Comparison of ENCODE assay signal across 21 cellular contexts in genomic region chr2:45793564-45793963, GRCh38.
A peak's percentile ranks its signal among the peaks of the same experiment; 100 is the strongest.
DNase-seq lines count a peak whose midpoint lies in the region; TF ChIP-seq lines count a peak whose summit lies in the region.
"Had no signal": no experiment of that assay in that cellular context is flagged by ENCODE, and none has a peak within 500 bp of the region (broad histone marks: within the 10 kb centered on the region; RNA-seq: fewer than 3 reads in every experiment).

No MANE protein-coding gene starts in this region.

- peaks cover 100% of the 10 kb centered on the region for H4K20me1 ChIP-seq in BLaER1

- H3K4me1 Mint-ChIP-seq in CD14-positive monocyte = peaks cover 6% of the 10 kb centered on the region
- H3K4me1 Mint-ChIP-seq: activated naive CD8-positive, alpha-beta T cell treated with anti-CD3 and anti-CD28 coated beads, Interleukin-2, amount 10 ng/mL, durations not matched to agents 7 days and 5 days; GM23338 had no signal

- peak overlapping the region; percentile 16; the same call in 1 of the 2 replicates for H3K27ac ChIP-seq in BLaER1
- H3K27ac ChIP-seq: suprapubic skin had no signal

- H3K9me3 Mint-ChIP-seq in CD14-positive monocyte = no peaks in the 10 kb centered on the region
- H3K9me3 Mint-ChIP-seq: activated naive CD8-positive, alpha-beta T cell treated with anti-CD3 and anti-CD28 coated beads, Interleukin-2, amount 10 ng/mL, durations not matched to agents 7 days and 5 days; activated T-helper 2 cell treated with anti-CD3 and anti-CD28 coated beads, Interferon-gamma antibody, Interleukin-2, Interleukin-4, amounts not matched to agents 10 μg/mL and 5 μg/mL and 100 μg/mL, durations not matched to agents 14 hours and 24 hours and 36 hours; GM23338; stimulated activated effector memory CD8-positive, alpha-beta T cell treated with anti-CD3 and anti-CD28 coated beads, Interleukin-12 subunit alpha, Interleukin-12 subunit beta, amount 100 ng/mL, for 72 hours had no signal

- H3K36me3 Mint-ChIP-seq in CD14-positive monocyte = no peaks in the 10 kb centered on the region
- H3K36me3 Mint-ChIP-seq: activated naive CD8-positive, alpha-beta T cell treated with anti-CD3 and anti-CD28 coated beads, Interleukin-2, amount 10 ng/mL, durations not matched to agents 7 days and 5 days; stimulated activated effector memory CD8-positive, alpha-beta T cell treated with anti-CD3 and anti-CD28 coated beads, Interleukin-12 subunit alpha, Interleukin-12 subunit beta, amount 100 ng/mL, for 72 hours had no signal

- H3K4me3 ChIP-seq in BLaER1 = no peak overlapping the region
- H3K4me3 ChIP-seq: GM23338, suprapubic skin had no signal

- no peak overlapping the region for H3K27ac Mint-ChIP-seq in CD14-positive monocyte
- H3K27ac Mint-ChIP-seq: activated naive CD8-positive, alpha-beta T cell treated with anti-CD3 and anti-CD28 coated beads, Interleukin-2, amount 10 ng/mL, durations not matched to agents 7 days and 5 days; activated T-helper 2 cell treated with anti-CD3 and anti-CD28 coated beads, Interferon-gamma antibody, Interleukin-2, Interleukin-4, amounts not matched to agents 10 μg/mL and 5 μg/mL and 100 μg/mL, durations not matched to agents 14 hours and 24 hours and 36 hours; GM23338; progenitor cell of endocrine pancreas; stimulated activated effector memory CD8-positive, alpha-beta T cell treated with anti-CD3 and anti-CD28 coated beads, Interleukin-12 subunit alpha, Interleukin-12 subunit beta, amount 100 ng/mL, for 72 hours; T-helper 17 cell had no signal

- no peak overlapping the region for H3K4me3 Mint-ChIP-seq in CD14-positive monocyte
- H3K4me3 Mint-ChIP-seq: activated naive CD8-positive, alpha-beta T cell treated with anti-CD3 and anti-CD28 coated beads, Interleukin-2, amount 10 ng/mL, durations not matched to agents 7 days and 5 days; GM23338; stimulated activated effector memory CD8-positive, alpha-beta T cell treated with anti-CD3 and anti-CD28 coated beads, Interleukin-12 subunit alpha, Interleukin-12 subunit beta, amount 100 ng/mL, for 72 hours; T-helper 17 cell had no signal

- peaks cover 0 to 2% (median 0%) of the 10 kb centered on the region in 3 donors for H3K27me3 Mint-ChIP-seq in CD14-positive monocyte (ENCODE audit: low read depth in 3 of 3)
- H3K27me3 Mint-ChIP-seq: activated naive CD8-positive, alpha-beta T cell treated with anti-CD3 and anti-CD28 coated beads, Interleukin-2, amount 10 ng/mL, durations not matched to agents 7 days and 5 days; T-helper 17 cell had no signal

- intact Hi-C loops in CD14-positive monocyte (cut with micrococcal nuclease) = loop anchor here in 1 of 2 donors (5.0 kb wide), 1 partner anchor 154 kb away; no protein-coding TSS in a partner anchor

- H3K27me3 ChIP-seq in BLaER1 = no peaks in the 10 kb centered on the region
- H3K27me3 ChIP-seq: esophagus muscularis mucosa, suprapubic skin had no signal

- H3K9ac ChIP-seq in BLaER1 = no peak overlapping the region

- peaks cover 73% of the 10 kb centered on the region for H3K4me1 ChIP-seq in BLaER1

- no peak for TF ChIP-seq CTCF in CD14-positive monocyte (IDR thresholded peaks at IDR 0.05)

- DNase-seq in DMS153 treated with DMSO at 0.1 percent for 48 hours (lab: John Stamatoyannopoulos, UW; ENCODE audit: unreplicated experiment) (peak; percentile 55), RPMI8226 (peak; percentile 45), lung microvascular endothelial cell (ENCODE audit: low read depth in 2 of 2) (peak; percentile 30 to 54), CD14-positive monocyte (ENCODE audit: low spot score) (no peak), GF-D8 (lab: John Stamatoyannopoulos, UW) (no peak), NCI-H187 treated with DMSO at 0.1 percent for 48 hours (lab: John Stamatoyannopoulos, UW) (no peak)
- DNase-seq: activated CD4-positive, alpha-beta T cell treated with anti-CD3 and anti-CD28 coated beads, Interleukin-2, amount 50 U/mL, for 1 hour; activated CD8-positive, alpha-beta memory T cell treated with anti-CD3 and anti-CD28 coated beads, Interleukin-2, amount 50 U/mL, for 4 hours; activated naive CD8-positive, alpha-beta T cell treated with anti-CD3 and anti-CD28 coated beads, Interleukin-2, amount 10 ng/mL, durations not matched to agents 7 days and 5 days; effector memory CD4-positive, alpha-beta T cell; hippocampal formation; left ventricle myocardium inferior; NCI-H446 treated with DMSO at 0.1 percent for 48 hours; T-helper 17 cell had no signal

- H3K4me2 ChIP-seq in BLaER1 = peak overlapping the region; percentile 80
- H3K4me2 ChIP-seq: GM23338 had no signal

- H3K36me3 ChIP-seq in BLaER1 = peaks cover 60% of the 10 kb centered on the region
- H3K36me3 ChIP-seq: esophagus muscularis mucosa, left ventricle myocardium inferior, suprapubic skin had no signal

- no peaks in the 10 kb centered on the region for H3K9me3 ChIP-seq in BLaER1
- H3K9me3 ChIP-seq: esophagus muscularis mucosa, left ventricle myocardium inferior, suprapubic skin had no signal

Comparison
In these comparisons a context has a peak if more than half of its experiments do, and no peak if none do; other contexts are left out.
1. DNase-seq: peak in DMS153 treated with DMSO at 0.1 percent for 48 hours (single experiment), RPMI8226 (single experiment) and lung microvascular endothelial cell (2 of 2); none in CD14-positive monocyte (single experiment), GF-D8 (single experiment) and NCI-H187 treated with DMSO at 0.1 percent for 48 hours (single experiment).